ENCODE assay signal across 1 cellular context in the genomic region with DNA sequence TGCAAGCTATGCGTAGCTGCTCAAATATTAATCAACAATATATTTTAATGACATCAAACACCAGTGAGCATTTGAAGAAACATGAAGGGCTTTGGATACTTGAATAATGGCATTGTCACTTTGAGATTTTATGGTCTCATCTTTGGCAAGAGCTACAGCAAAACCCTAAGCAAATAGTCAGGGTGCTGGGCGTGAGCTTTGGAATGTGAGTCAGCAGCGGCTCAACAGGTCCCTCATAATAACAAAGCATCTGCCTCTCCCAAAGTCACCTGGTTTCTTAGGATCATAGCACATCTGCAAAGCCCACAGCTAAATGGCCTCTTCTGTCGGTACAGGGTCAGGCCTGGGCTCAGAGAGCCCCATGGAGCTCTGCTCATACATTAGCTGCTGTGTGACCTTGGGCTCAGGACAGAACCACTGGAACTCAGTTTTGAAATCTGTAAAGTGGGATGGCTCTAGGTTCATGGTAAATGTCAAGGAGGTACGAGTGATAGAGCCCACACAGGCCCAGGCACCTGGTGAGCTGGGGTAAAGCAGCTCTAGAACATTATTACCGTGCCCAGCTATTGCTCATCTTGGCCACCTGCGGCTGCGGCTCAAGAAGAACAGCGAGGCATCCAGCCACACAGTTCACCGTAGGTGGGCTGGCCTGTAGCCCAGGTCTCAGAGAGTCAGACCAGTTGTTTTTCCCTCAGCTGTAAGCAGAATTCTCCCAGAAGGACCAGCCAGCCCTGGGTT.
A peak's percentile ranks its signal among the peaks of the same experiment; 100 is the strongest.
TF ChIP-seq lines count a peak whose summit lies in the region.

No MANE protein-coding gene starts in this region.

TF ChIP-seq in HepG2, 621 proteins besides CTCF, POLR2A, EP300 and RAD21 (continues in another document):
- TF ChIP-seq, protein P1, sequence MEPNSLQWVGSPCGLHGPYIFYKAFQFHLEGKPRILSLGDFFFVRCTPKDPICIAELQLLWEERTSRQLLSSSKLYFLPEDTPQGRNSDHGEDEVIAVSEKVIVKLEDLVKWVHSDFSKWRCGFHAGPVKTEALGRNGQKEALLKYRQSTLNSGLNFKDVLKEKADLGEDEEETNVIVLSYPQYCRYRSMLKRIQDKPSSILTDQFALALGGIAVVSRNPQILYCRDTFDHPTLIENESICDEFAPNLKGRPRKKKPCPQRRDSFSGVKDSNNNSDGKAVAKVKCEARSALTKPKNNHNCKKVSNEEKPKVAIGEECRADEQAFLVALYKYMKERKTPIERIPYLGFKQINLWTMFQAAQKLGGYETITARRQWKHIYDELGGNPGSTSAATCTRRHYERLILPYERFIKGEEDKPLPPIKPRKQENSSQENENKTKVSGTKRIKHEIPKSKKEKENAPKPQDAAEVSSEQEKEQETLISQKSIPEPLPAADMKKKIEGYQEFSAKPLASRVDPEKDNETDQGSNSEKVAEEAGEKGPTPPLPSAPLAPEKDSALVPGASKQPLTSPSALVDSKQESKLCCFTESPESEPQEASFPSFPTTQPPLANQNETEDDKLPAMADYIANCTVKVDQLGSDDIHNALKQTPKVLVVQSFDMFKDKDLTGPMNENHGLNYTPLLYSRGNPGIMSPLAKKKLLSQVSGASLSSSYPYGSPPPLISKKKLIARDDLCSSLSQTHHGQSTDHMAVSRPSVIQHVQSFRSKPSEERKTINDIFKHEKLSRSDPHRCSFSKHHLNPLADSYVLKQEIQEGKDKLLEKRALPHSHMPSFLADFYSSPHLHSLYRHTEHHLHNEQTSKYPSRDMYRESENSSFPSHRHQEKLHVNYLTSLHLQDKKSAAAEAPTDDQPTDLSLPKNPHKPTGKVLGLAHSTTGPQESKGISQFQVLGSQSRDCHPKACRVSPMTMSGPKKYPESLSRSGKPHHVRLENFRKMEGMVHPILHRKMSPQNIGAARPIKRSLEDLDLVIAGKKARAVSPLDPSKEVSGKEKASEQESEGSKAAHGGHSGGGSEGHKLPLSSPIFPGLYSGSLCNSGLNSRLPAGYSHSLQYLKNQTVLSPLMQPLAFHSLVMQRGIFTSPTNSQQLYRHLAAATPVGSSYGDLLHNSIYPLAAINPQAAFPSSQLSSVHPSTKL (CRISPR knock-in tag; IDR thresholded peaks at IDR 0.05), result peak; percentile 52; the same call in 1 of the 2 replicates
- TF ChIP-seq EHMT2 (IDR thresholded peaks at IDR 0.05; ENCODE audit: borderline replicate concordance, low read depth, low read length), result no peak
- no peak for TF ChIP-seq ZNF879 (CRISPR knock-in tag; IDR thresholded peaks at IDR 0.05)
- no peak for TF ChIP-seq GABPB1 (CRISPR knock-in tag; IDR thresholded peaks at IDR 0.05)
- no peak for TF ChIP-seq KLF11 (CRISPR knock-in tag; IDR thresholded peaks at IDR 0.05)
- TF ChIP-seq, protein P2, sequence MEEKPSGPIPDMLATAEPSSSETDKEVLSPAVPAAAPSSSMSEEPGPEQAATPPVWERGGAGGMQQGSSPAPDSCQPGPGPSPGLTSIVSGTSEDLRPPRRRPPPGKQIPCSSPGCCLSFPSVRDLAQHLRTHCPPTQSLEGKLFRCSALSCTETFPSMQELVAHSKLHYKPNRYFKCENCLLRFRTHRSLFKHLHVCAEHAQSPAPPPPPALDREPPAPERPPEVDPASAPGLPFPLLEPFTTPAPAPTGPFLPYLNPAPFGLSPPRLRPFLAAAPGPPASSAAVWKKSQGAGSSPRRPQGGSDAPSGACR (CRISPR knock-in tag; IDR thresholded peaks at IDR 0.05), result no peak
- TF ChIP-seq, protein P3, sequence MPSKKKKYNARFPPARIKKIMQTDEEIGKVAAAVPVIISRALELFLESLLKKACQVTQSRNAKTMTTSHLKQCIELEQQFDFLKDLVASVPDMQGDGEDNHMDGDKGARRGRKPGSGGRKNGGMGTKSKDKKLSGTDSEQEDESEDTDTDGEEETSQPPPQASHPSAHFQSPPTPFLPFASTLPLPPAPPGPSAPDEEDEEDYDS (CRISPR knock-in tag; IDR thresholded peaks at IDR 0.05), result no peak
- TF ChIP-seq TBX3 (IDR thresholded peaks at IDR 0.05; ENCODE audit: borderline replicate concordance), result 0 out of 2 replicates have a peak, but pooled peaks have one; percentile 21
- 0 out of 2 replicates have a peak, but pooled peaks have one; percentile 39 for TF ChIP-seq ZMYM2 (CRISPR knock-in tag; IDR thresholded peaks at IDR 0.05)
- TF ChIP-seq FOSL1 (CRISPR knock-in tag; IDR thresholded peaks at IDR 0.05; ENCODE audit: borderline replicate concordance), result peak; percentile 70; the same call in 1 of the 2 replicates
- no peak for TF ChIP-seq LCORL (IDR thresholded peaks at IDR 0.05)
- peak; percentile 53; the same call in 1 of the 2 replicates for TF ChIP-seq LCORL (CRISPR knock-in tag; IDR thresholded peaks at IDR 0.05)
- TF ChIP-seq FOXP1 (IDR thresholded peaks at IDR 0.05), result no peak
- TF ChIP-seq FOXP1 (CRISPR knock-in tag; IDR thresholded peaks at IDR 0.05), result 0 out of 2 replicates have a peak, but pooled peaks have one; percentile 11
- no peak for TF ChIP-seq KLF12 (CRISPR knock-in tag; IDR thresholded peaks at IDR 0.05; ENCODE audit: borderline replicate concordance)
- TF ChIP-seq FOSL2 (CRISPR knock-in tag; IDR thresholded peaks at IDR 0.05), result peak; percentile 83
- 0 out of 2 replicates have a peak, but pooled peaks have one; percentile 65 for TF ChIP-seq PITX1 (CRISPR knock-in tag; IDR thresholded peaks at IDR 0.05)
- TF ChIP-seq, protein P4, sequence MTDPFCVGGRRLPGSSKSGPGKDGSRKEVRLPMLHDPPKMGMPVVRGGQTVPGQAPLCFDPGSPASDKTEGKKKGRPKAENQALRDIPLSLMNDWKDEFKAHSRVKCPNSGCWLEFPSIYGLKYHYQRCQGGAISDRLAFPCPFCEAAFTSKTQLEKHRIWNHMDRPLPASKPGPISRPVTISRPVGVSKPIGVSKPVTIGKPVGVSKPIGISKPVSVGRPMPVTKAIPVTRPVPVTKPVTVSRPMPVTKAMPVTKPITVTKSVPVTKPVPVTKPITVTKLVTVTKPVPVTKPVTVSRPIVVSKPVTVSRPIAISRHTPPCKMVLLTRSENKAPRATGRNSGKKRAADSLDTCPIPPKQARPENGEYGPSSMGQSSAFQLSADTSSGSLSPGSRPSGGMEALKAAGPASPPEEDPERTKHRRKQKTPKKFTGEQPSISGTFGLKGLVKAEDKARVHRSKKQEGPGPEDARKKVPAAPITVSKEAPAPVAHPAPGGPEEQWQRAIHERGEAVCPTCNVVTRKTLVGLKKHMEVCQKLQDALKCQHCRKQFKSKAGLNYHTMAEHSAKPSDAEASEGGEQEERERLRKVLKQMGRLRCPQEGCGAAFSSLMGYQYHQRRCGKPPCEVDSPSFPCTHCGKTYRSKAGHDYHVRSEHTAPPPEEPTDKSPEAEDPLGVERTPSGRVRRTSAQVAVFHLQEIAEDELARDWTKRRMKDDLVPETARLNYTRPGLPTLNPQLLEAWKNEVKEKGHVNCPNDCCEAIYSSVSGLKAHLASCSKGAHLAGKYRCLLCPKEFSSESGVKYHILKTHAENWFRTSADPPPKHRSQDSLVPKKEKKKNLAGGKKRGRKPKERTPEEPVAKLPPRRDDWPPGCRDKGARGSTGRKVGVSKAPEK (CRISPR knock-in tag; IDR thresholded peaks at IDR 0.05; ENCODE audit: borderline replicate concordance), result no peak
- TF ChIP-seq NCOR1 (IDR thresholded peaks at IDR 0.05; ENCODE audit: borderline replicate concordance, low read length), result peak; percentile 34; the same call in 1 of the 2 replicates
- no peak for TF ChIP-seq ZNF777 (CRISPR knock-in tag; IDR thresholded peaks at IDR 0.05)
- TF ChIP-seq, protein P5, sequence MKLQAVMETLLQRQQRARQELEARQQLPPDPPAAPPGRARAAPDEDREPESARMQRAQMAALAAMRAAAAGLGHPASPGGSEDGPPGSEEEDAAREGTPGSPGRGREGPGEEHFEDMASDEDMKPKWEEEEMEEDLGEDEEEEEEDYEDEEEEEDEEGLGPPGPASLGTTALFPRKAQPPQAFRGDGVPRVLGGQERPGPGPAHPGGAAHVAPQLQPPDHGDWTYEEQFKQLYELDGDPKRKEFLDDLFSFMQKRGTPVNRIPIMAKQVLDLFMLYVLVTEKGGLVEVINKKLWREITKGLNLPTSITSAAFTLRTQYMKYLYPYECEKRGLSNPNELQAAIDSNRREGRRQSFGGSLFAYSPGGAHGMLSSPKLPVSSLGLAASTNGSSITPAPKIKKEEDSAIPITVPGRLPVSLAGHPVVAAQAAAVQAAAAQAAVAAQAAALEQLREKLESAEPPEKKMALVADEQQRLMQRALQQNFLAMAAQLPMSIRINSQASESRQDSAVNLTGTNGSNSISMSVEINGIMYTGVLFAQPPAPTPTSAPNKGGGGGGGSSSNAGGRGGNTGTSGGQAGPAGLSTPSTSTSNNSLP (IDR thresholded peaks at IDR 0.05; ENCODE audit: low read depth, low read length), result 0 out of 2 replicates have a peak, but pooled peaks have one; percentile 29
- TF ChIP-seq ZNF768 (CRISPR knock-in tag; IDR thresholded peaks at IDR 0.05), result peak; percentile 80
- TF ChIP-seq POGZ (CRISPR knock-in tag; IDR thresholded peaks at IDR 0.05), result 0 out of 2 replicates have a peak, but pooled peaks have one; percentile 18
- no peak for TF ChIP-seq NFATC3 (CRISPR knock-in tag; IDR thresholded peaks at IDR 0.05)
- TF ChIP-seq ZNF205 (CRISPR knock-in tag; IDR thresholded peaks at IDR 0.05), result peak; percentile 99
- TF ChIP-seq, protein P6, sequence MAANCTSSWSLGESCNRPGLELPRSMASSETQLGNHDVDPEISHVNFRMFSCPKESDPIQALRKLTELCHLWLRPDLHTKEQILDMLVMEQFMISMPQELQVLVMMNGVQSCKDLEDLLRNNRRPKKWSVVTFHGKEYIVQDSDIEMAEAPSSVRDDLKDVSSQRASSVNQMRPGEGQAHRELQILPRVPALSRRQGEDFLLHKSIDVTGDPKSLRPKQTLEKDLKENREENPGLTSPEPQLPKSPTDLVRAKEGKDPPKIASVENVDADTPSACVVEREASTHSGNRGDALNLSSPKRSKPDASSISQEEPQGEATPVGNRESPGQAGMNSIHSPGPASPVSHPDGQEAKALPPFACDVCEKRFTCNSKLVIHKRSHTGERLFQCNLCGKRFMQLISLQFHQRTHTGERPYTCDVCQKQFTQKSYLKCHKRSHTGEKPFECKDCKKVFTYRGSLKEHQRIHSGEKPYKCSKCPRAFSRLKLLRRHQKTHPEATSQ (CRISPR knock-in tag; IDR thresholded peaks at IDR 0.05; ENCODE audit: borderline replicate concordance), result peak; percentile 26; the same call in 1 of the 2 replicates
- peak; percentile 93 for TF ChIP-seq ZMYM3 (CRISPR knock-in tag; IDR thresholded peaks at IDR 0.05)
- TF ChIP-seq ZNF629 (CRISPR knock-in tag; conservative IDR thresholded peaks at IDR 0.05), result peak; percentile 96
- no peak for TF ChIP-seq CREB1 (IDR thresholded peaks at IDR 0.05)
- no peak for TF ChIP-seq CREB1 (CRISPR knock-in tag; IDR thresholded peaks at IDR 0.05)
- TF ChIP-seq MXI1 (IDR thresholded peaks at IDR 0.05; ENCODE audit: borderline replicate concordance, low read depth, low read length), result no peak
- no peak for TF ChIP-seq ZNF766 (CRISPR knock-in tag; IDR thresholded peaks at IDR 0.05; ENCODE audit: borderline replicate concordance)
- TF ChIP-seq ZBTB21 (CRISPR knock-in tag; IDR thresholded peaks at IDR 0.05), result no peak
- TF ChIP-seq SOX5 (CRISPR knock-in tag; IDR thresholded peaks at IDR 0.05; ENCODE audit: borderline replicate concordance), result peak; percentile 43; the same call in 1 of the 2 replicates
- TF ChIP-seq, protein P7, sequence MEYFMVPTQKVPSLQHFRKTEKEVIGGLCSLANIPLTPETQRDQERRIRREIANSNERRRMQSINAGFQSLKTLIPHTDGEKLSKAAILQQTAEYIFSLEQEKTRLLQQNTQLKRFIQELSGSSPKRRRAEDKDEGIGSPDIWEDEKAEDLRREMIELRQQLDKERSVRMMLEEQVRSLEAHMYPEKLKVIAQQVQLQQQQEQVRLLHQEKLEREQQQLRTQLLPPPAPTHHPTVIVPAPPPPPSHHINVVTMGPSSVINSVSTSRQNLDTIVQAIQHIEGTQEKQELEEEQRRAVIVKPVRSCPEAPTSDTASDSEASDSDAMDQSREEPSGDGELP (IDR thresholded peaks at IDR 0.05; ENCODE audit: borderline replicate concordance, low read depth), result peak; percentile 50; the same call in 1 of the 2 replicates
- TF ChIP-seq ESRRA (CRISPR knock-in tag; IDR thresholded peaks at IDR 0.05; ENCODE audit: low read depth), result peak; percentile 56; the same call in 1 of the 2 replicates
- TF ChIP-seq MTF2 (CRISPR knock-in tag; IDR thresholded peaks at IDR 0.05; ENCODE audit: borderline replicate concordance), result 0 out of 2 replicates have a peak, but pooled peaks have one; percentile 38
- no peak for TF ChIP-seq ZNF782 (CRISPR knock-in tag; IDR thresholded peaks at IDR 0.05; ENCODE audit: borderline replicate concordance)
- TF ChIP-seq SOX6 (IDR thresholded peaks at IDR 0.05), result no peak
- 0 out of 2 replicates have a peak, but pooled peaks have one; percentile 23 for TF ChIP-seq SOX6 (CRISPR knock-in tag; IDR thresholded peaks at IDR 0.05)
- peak; percentile 61 for TF ChIP-seq TEAD3 (CRISPR knock-in tag; optimal IDR thresholded peaks at IDR 0.05; ENCODE audit: borderline replicate concordance)
- TF ChIP-seq CHD4 (IDR thresholded peaks at IDR 0.05; ENCODE audit: borderline replicate concordance, low read length), result peak; percentile 80; the same call in 1 of the 2 replicates
- peak; percentile 45; the same call in 1 of the 2 replicates for TF ChIP-seq ADNP (CRISPR knock-in tag; IDR thresholded peaks at IDR 0.05)
- no peak for TF ChIP-seq NR2C2 (CRISPR knock-in tag; IDR thresholded peaks at IDR 0.05; ENCODE audit: borderline replicate concordance)
